10 cellular contexts compared by ENCODE assay signal in genomic region chr17:65530985-65531507, GRCh38. TPM values are rescaled to one million over a fixed set of nuclear protein-coding genes. Genes with fewer than 3 reads are reported as not detected.
A peak's percentile ranks its signal among the peaks of the same experiment; 100 is the strongest.
DNase-seq lines count a peak whose midpoint lies in the region; ATAC-seq and TF ChIP-seq lines count a peak whose summit lies in the region.
"Had no signal": no experiment of that assay in that cellular context is flagged by ENCODE, and none has a peak within 500 bp of the region (broad histone marks: within the 10 kb centered on the region; RNA-seq: fewer than 3 reads in every experiment).

No MANE protein-coding gene starts in this region.

- H3K27ac Mint-ChIP-seq in CD4-positive, alpha-beta memory T cell: peak overlapping the region in 4 of 7 donors; percentile 47 to 60 (median 57)

- H3K4me3 Mint-ChIP-seq in CD4-positive, alpha-beta memory T cell: no peak overlapping the region

- peaks cover 3 to 6% (median 6%) of the 10 kb centered on the region in 4 donors for H3K4me1 Mint-ChIP-seq in CD4-positive, alpha-beta memory T cell

- no peak for TF ChIP-seq POLR2A in prostate gland (IDR thresholded peaks at IDR 0.05)

- CTCF ChIA-PET in CD4-positive, alpha-beta memory T cell (lab: Charles Lee; ENCODE audit: partially characterized antibody): no interaction called here
- CTCF ChIA-PET in GM10248 (lab: Yijun Ruan, JAX): interaction anchor here (2.4 kb wide), 1 partner anchor 8 kb away, joined by 7 read pairs; no protein-coding TSS in a partner anchor

- WGBS in adipose tissue, 3 donors: 41 to 43% (median 42%) methylated on average over 6 of the region's 6 CpGs
- 32 to 37% methylated on average over 6 of the region's 6 CpGs for WGBS in heart right ventricle, 2 donors
- whole genome bisulfite sequencing in prostate gland: 30% methylated on average over 6 of the region's 6 CpGs

- no peaks in the 10 kb centered on the region for H3K27me3 ChIP-seq in CD4-positive, alpha-beta memory T cell (ENCODE audit: insufficient read depth, low read length)
- H3K27me3 ChIP-seq in heart right ventricle: no peaks in the 10 kb centered on the region
- H3K27me3 ChIP-seq in prostate gland (replicated peaks; ENCODE audit: insufficient read depth): no peaks in the 10 kb centered on the region

- no peaks in the 10 kb centered on the region for H3K4me1 ChIP-seq in CD4-positive, alpha-beta memory T cell (ENCODE audit: insufficient read depth, low read length)
- H3K4me1 ChIP-seq in heart right ventricle (peaks cover 14 to 31% (median 29%) of the 10 kb centered on the region in 9 donors), prostate gland (replicated peaks) (no peaks in the 10 kb centered on the region)

- H3K36me3 Mint-ChIP-seq in CD4-positive, alpha-beta memory T cell: peaks cover 47 to 68% of the 10 kb centered on the region in 2 donors

- H3K9me3 Mint-ChIP-seq in CD4-positive, alpha-beta memory T cell: no peaks in the 10 kb centered on the region

- no peak for TF ChIP-seq CTCF in heart right ventricle (IDR thresholded peaks at IDR 0.05)
- TF ChIP-seq CTCF in prostate gland (IDR thresholded peaks at IDR 0.05): no peak
- no peak for TF ChIP-seq CTCF in GM10248 (IDR thresholded peaks at IDR 0.05; ENCODE audit: control extremely low read depth, extremely low read depth, low read depth, missing control alignments)

- peaks cover 35% of the 10 kb centered on the region for H3K36me3 ChIP-seq in CD4-positive, alpha-beta memory T cell (ENCODE audit: insufficient read depth, low read length)
- H3K36me3 ChIP-seq in heart right ventricle: peaks cover 0 to 58% (median 29%) of the 10 kb centered on the region in 9 donors
- H3K36me3 ChIP-seq in prostate gland: peaks cover 5 to 11% of the 10 kb centered on the region in 2 donors

- H3K27ac ChIP-seq in CD4-positive, alpha-beta memory T cell (ENCODE audit: low read depth, low read length): no peak overlapping the region
- peak overlapping the region; percentile 52 for H3K27ac ChIP-seq in adipose tissue (ENCODE audit: low read depth, low read length)
- peak overlapping the region; percentile 52 to 82 (median 68) for H3K27ac ChIP-seq in heart right ventricle
- peak overlapping the region; percentile 2 to 20 for H3K27ac ChIP-seq in prostate gland

- no peaks in the 10 kb centered on the region for H3K27me3 Mint-ChIP-seq in CD4-positive, alpha-beta memory T cell

- no peak for DNase-seq in CD4-positive, alpha-beta memory T cell
- peak in 1 of 2 donors; percentile 32 for DNase-seq in heart right ventricle
- DNase-seq in prostate gland (ENCODE audit: low spot score): no peak
- no peak for DNase-seq in NK-92 (lab: John Stamatoyannopoulos, UW; ENCODE audit: unreplicated experiment)
- DNase-seq in GM10248 (ENCODE audit: extremely low spot score): no peak
- DNase-seq: activated CD4-positive, alpha-beta T cell treated with anti-CD3 and anti-CD28 coated beads for 4 hours; GF-D8 had no signal

- H3K4me3 ChIP-seq in CD4-positive, alpha-beta memory T cell (ENCODE audit: low read length in 2 of 2): no peak overlapping the region
- H3K4me3 ChIP-seq in heart right ventricle: no peak overlapping the region
- no peak overlapping the region for H3K4me3 ChIP-seq in prostate gland

- peak; percentile 58 to 87 (median 76) for ATAC-seq in heart right ventricle
- ATAC-seq in GM19467 (IDR thresholded peaks at IDR 0.05; ENCODE audit: unreplicated experiment): no peak
- ATAC-seq in HG02970 (IDR thresholded peaks at IDR 0.05; ENCODE audit: low FRiP score, unreplicated experiment): no peak

- intact Hi-C loops in CD4-positive, alpha-beta memory T cell (cut with micrococcal nuclease): no loop called here
- intact Hi-C loops in heart right ventricle (cut with DNase I): no loop called here
- intact Hi-C loops in prostate gland (cut with DNase I): no loop called here

- no peaks in the 10 kb centered on the region for H3K9me3 ChIP-seq in CD4-positive, alpha-beta memory T cell (ENCODE audit: control insufficient read depth in 1 of 2, low read length in 2 of 2)
- H3K9me3 ChIP-seq in heart right ventricle (no peaks in the 10 kb centered on the region), prostate gland (no peaks in the 10 kb centered on the region)

- POLR2A ChIA-PET in CD4-positive, alpha-beta memory T cell (lab: Charles Lee; ENCODE audit: partially characterized antibody): no interaction called here
- POLR2A ChIA-PET in GM10248 (lab: Yijun Ruan, JAX): no interaction called here

RNA-seq across cellular contexts. Expression of gene AXIN2, which starts 30.4 kb away (rescaled TPM):
- 10 to 100 TPM; 30.1 to 30.3 TPM for total RNA-seq in CD4-positive, alpha-beta memory T cell
- 10 to 100 TPM in 1 of 2 donors, 1 to 10 TPM in 1; 3.4 to 11.8 TPM for polyA plus RNA-seq in CD4-positive, alpha-beta memory T cell
- polyA plus RNA-seq in adipose tissue (1 to 10 TPM; 2.2 to 7.5 (median 6.9) TPM), heart right ventricle (1 to 10 TPM; 7.4 to 9.4 TPM)
- total RNA-seq in heart right ventricle (10 to 100 TPM in 8 of 10 donors, 1 to 10 TPM in 2; 5.7 to 19.2 (median 13.7) TPM), prostate gland (10 to 100 TPM; 32.3 to 54.6 TPM)

Comparison
In these comparisons a context has a peak if more than half of its experiments do, and no peak if none do; other contexts are left out.
1. ATAC-seq: peak in heart right ventricle (8 of 8); none in GM19467 (single experiment) and HG02970 (single experiment).